Comparison of ENCODE assay signal across 27 cellular contexts in the genomic region with DNA sequence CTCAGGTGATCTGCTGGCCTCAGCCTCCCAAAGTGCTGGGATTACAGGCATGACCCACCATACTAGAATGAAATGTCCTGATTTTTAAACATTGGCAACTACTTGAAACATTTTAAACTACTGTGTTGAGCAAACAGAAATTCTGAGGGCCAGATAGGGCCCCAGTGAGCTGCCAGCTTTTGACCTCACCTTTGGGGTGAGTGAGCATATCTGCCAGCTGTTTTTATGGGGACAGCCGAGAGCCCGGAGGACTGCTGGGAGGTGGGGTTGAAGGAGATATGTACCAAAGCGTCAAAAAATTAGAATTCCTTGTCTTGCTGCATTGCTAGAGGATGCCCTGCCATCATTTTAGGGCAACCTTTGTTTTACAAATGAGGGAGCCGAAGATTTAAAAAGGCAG. TPM values are rescaled to one million over a fixed set of nuclear protein-coding genes. Genes with fewer than 3 reads are reported as not detected.
"Had no signal": no experiment of that assay in that cellular context is flagged by ENCODE, and none has a peak within 500 bp of the region (broad histone marks: within the 10 kb centered on the region; RNA-seq: fewer than 3 reads in every experiment).

No MANE protein-coding gene starts in this region.

- H3K9me2 ChIP-seq: SK-N-SH had no signal

- H3K4me2 ChIP-seq: KMS-11, SK-N-SH had no signal

- H3K4me3 ChIP-seq: K562 had no signal

- H3K27ac ChIP-seq: KMS-11, RWPE1 had no signal

- H3K27me3 Mint-ChIP-seq: IgD-negative memory B cell had no signal

- H3K9me3 ChIP-seq: SK-N-SH had no signal

- H3K36me3 Mint-ChIP-seq: IgD-negative memory B cell had no signal

- DNase-seq: Kasumi-1, MM.1S, NCI-H1092 treated with DMSO at 0.1 percent for 48 hours, NCI-H1436, NCI-H187, NCI-H2029, NCI-H2081 treated with DMSO at 0.1 percent for 48 hours, NCI-H2171, NCI-H226, NCI-H446, NCI-H510A, NCI-H524 treated with DMSO at 0.1 percent for 48 hours, NCI-H69, NCI-H774, PC-3, SHP77, SK-N-SH, SW 1271 had no signal

- H3K9ac ChIP-seq: KMS-11, SK-N-SH had no signal

- H3K9me3 Mint-ChIP-seq: IgD-negative memory B cell had no signal

- ATAC-seq: K562, Panc1, PC-3 had no signal

RNA-seq across cellular contexts. Expression of a gene that starts 52.6 kb away (rescaled TPM):
- total RNA-seq: HT1080, K562, M059J, OCI-LY7, PC-3, SK-MEL-5 had no signal
- polyA plus RNA-seq: IgD-negative memory B cell, K562, SK-N-SH had no signal
